In the genomic region with DNA sequence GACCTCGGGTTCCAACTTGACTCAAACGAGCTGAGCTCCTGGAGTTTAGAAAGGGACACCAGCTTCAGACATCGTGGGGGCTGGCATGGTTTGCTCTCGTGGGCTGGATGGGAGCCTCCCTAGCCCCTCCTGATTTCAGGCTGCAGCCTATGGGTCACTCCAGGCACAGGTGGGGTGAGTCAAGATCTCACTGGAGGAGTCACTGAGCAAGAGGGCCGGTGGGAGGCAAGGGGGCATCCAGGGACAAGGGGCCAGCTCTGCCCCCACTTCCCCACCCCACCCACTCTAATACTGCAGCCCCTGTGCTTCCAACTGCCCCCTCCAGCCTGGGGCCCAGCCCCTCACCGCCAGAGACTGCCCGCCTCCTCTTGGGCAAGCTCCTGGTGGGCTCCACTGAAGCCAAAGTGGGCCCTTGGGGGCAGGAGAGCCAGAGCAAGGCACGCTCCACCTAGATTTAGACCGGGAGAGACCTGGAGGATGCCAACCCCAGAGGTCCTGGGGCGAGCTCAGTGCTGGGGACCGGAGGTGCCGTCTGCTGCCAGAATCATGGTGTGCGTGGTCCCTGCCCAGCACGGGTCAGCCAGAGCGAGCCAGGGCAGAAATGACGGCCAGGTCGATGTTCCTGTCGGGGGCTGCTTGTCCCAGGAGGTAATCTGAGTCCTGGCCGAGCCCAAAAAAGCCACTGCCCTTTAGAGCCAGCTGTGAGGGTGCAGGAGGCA, we compare ENCODE assay signal across 12 cellular contexts. TPM values are rescaled to one million over a fixed set of nuclear protein-coding genes. Genes with fewer than 3 reads are reported as not detected.
DNase-seq lines count a peak whose midpoint lies in the region; ATAC-seq and TF ChIP-seq lines count a peak whose summit lies in the region.
"Had no signal": no experiment of that assay in that cellular context is flagged by ENCODE, and none has a peak within 500 bp of the region (broad histone marks: within the 10 kb centered on the region; RNA-seq: fewer than 3 reads in every experiment).

No MANE protein-coding gene starts in this region.

- WGBS in mammary epithelial cell (ENCODE audit: low coverage, missing lambda C conversion rate): 83% methylated on average over 13 of the region's 19 CpGs

- peaks cover 92% of the 10 kb centered on the region for H3K79me2 ChIP-seq in mammary epithelial cell (ENCODE audit: insufficient read depth, low read length)
- H3K79me2 ChIP-seq in parathyroid adenoma: no peaks in the 10 kb centered on the region

- BruUV-seq in mammary epithelial cell (replicated peaks; lab: Mats Ljungman, UMichigan): no TSS peak

- H3K9me3 ChIP-seq in right atrium auricular region: no peaks in the 10 kb centered on the region
- no peaks in the 10 kb centered on the region for H3K9me3 ChIP-seq in mammary epithelial cell (replicated peaks; ENCODE audit: insufficient read depth, low read length)
- no peaks in the 10 kb centered on the region for H3K9me3 ChIP-seq in parathyroid adenoma (ENCODE audit: control insufficient read depth, low read length)
- no peaks in the 10 kb centered on the region for H3K9me3 ChIP-seq in ascending aorta

- ATAC-seq in left cardiac atrium (no peak), GM21390 (IDR thresholded peaks at IDR 0.05; ENCODE audit: unreplicated experiment) (no peak)

- dilution Hi-C loops in mammary epithelial cell (cut with HindIII; ENCODE audit: low sequenced_read_pairs): no loop called here

- no peak overlapping the region for H3K9ac ChIP-seq in mammary epithelial cell (ENCODE audit: insufficient read depth, low read length)
- no peak overlapping the region for H3K9ac ChIP-seq in parathyroid adenoma

- POLR2A ChIA-PET in GM10248 (lab: Yijun Ruan, JAX): interaction anchor here (0.6 kb wide), 1 partner anchor 608 kb away, joined by 3 read pairs; no protein-coding TSS in a partner anchor

- peak; percentile 25 for DNase-seq in left cardiac atrium
- DNase-seq in right atrium auricular region (ENCODE audit: low spot score): no peak
- DNase-seq in mammary epithelial cell: no peak
- no peak for DNase-seq in activated CD4-positive, alpha-beta T cell treated with anti-CD3 and anti-CD28 coated beads, Interleukin-2, amount 50 U/mL, for 1 hour
- no peak for DNase-seq in ascending aorta (ENCODE audit: low spot score in 2 of 2)
- DNase-seq in GM10248 (ENCODE audit: extremely low spot score): no peak
- DNase-seq: activated CD4-positive, alpha-beta T cell treated with anti-CD3 and anti-CD28 coated beads, Interleukin-2, amount 50 U/mL, for 4 hours; naive thymus-derived CD4-positive, alpha-beta T cell; NCI-H1417 treated with DMSO at 0.1 percent for 48 hours; T1000 had no signal

- intact Hi-C loops in left cardiac atrium (cut with DNase I) (loop anchor here in 1 of 2 donors (5.0 kb wide), 2 partner anchors 37 to 87 kb away; a partner anchor contains a TSS), mammary epithelial cell (cut with micrococcal nuclease) (no loop called here), ascending aorta (cut with DNase I) (no loop called here)

- H3K4me3 ChIP-seq in right atrium auricular region (no peak overlapping the region), mammary epithelial cell (replicated peaks in 1 of 3; ENCODE audit: insufficient read depth in 1 of 3, low read depth in 2 of 3, low read length in 3 of 3) (no peak overlapping the region), parathyroid adenoma (ENCODE audit: low read depth, low read length) (peak overlapping the region; percentile 35), ascending aorta (no peak overlapping the region)

- TF ChIP-seq CTCF in right atrium auricular region (IDR thresholded peaks at IDR 0.05) (no peak), mammary epithelial cell (conservative IDR thresholded peaks at IDR 0.05 in 1 of 2, IDR thresholded peaks at IDR 0.05 in 1 of 2; ENCODE audit: extremely low read depth in 1 of 2, insufficient read depth in 1 of 2, low read depth in 1 of 2, low read length in 2 of 2) (no peak), parathyroid adenoma (IDR thresholded peaks at IDR 0.05) (no peak), ascending aorta (IDR thresholded peaks at IDR 0.05) (no peak), GM10248 (IDR thresholded peaks at IDR 0.05; ENCODE audit: control extremely low read depth, extremely low read depth, low read depth, missing control alignments) (no peak)

- peaks cover 11% of the 10 kb centered on the region for H4K20me1 ChIP-seq in mammary epithelial cell (ENCODE audit: insufficient read depth, low read length)

- no peak overlapping the region for H3K27ac ChIP-seq in right atrium auricular region
- H3K27ac ChIP-seq in mammary epithelial cell (ENCODE audit: insufficient read depth, low read depth, low read length): no peak overlapping the region
- peak overlapping the region; percentile 86 for H3K27ac ChIP-seq in parathyroid adenoma
- H3K27ac ChIP-seq in ascending aorta: no peak overlapping the region

- H3K36me3 ChIP-seq in right atrium auricular region: peaks cover 3% of the 10 kb centered on the region
- peaks cover 5% of the 10 kb centered on the region for H3K36me3 ChIP-seq in mammary epithelial cell (ENCODE audit: insufficient read depth, low read length)
- H3K36me3 ChIP-seq in parathyroid adenoma (ENCODE audit: control insufficient read depth, insufficient read depth, low read length): no peaks in the 10 kb centered on the region
- H3K36me3 ChIP-seq in ascending aorta: peaks cover 24 to 29% of the 10 kb centered on the region in 2 donors

- CTCF ChIA-PET in mammary epithelial cell (lab: Charles Lee; ENCODE audit: low non-redundant PET): interaction anchor here (0.7 kb wide), 1 partner anchor 23 kb away, joined by 3 read pairs; no protein-coding TSS in a partner anchor
- CTCF ChIA-PET in GM10248 (lab: Yijun Ruan, JAX): interaction anchor here (0.8 to 2.5 kb wide), 18 partner anchors 8 to 319 kb away, joined by 3 to 18 read pairs (median 4); a partner anchor contains a TSS

- no peak overlapping the region for H2AFZ ChIP-seq in mammary epithelial cell (ENCODE audit: low read depth, low read length)
- H2AFZ ChIP-seq in parathyroid adenoma: peak overlapping the region; percentile 71

- H3K4me1 ChIP-seq in right atrium auricular region (peaks cover 0 to 74% of the 10 kb centered on the region in 2 donors), mammary epithelial cell (ENCODE audit: insufficient read depth, low read length) (peaks cover 80% of the 10 kb centered on the region), parathyroid adenoma (peaks cover 32% of the 10 kb centered on the region), ascending aorta (peaks cover 26 to 35% of the 10 kb centered on the region in 2 donors)

- in situ Hi-C loops in mammary epithelial cell (cut with MboI; ENCODE audit: low sequenced_read_pairs in 2 of 2): no loop called here

- no peaks in the 10 kb centered on the region for H3K27me3 ChIP-seq in right atrium auricular region
- H3K27me3 ChIP-seq in mammary epithelial cell (ENCODE audit: insufficient read depth, low read length): no peaks in the 10 kb centered on the region
- H3K27me3 ChIP-seq in parathyroid adenoma (ENCODE audit: control insufficient read depth, insufficient read depth, low read length): no peaks in the 10 kb centered on the region
- H3K27me3 ChIP-seq in ascending aorta: no peaks in the 10 kb centered on the region

- H3K4me2 ChIP-seq in mammary epithelial cell (ENCODE audit: insufficient read depth, low read depth, low read length): peak overlapping the region; percentile 6
- H3K4me2 ChIP-seq in parathyroid adenoma (ENCODE audit: low read length): peak overlapping the region; percentile 70

RNA-seq across cellular contexts. Expression of a gene that starts 6.4 kb away (rescaled TPM):
- total RNA-seq in left cardiac atrium (10 to 100 TPM; 18.4 to 35.7 TPM), right atrium auricular region (10 to 100 TPM in 1 of 2 donors, 1 to 10 TPM in 1; 5.0 to 19.5 TPM), mammary epithelial cell (100 to 1,000 TPM; 180 to 212 TPM), ascending aorta (253 TPM)
- 118 TPM for polyA plus RNA-seq in mammary epithelial cell
- 42.3 TPM for polyA minus RNA-seq in mammary epithelial cell

RNA-seq across cellular contexts. Expression of a gene that starts 22.6 kb away (rescaled TPM):
- 10 to 100 TPM; 11.9 to 17.2 TPM for total RNA-seq in left cardiac atrium
- total RNA-seq in right atrium auricular region: 1 to 10 TPM; 5.1 to 7.4 TPM
- total RNA-seq in mammary epithelial cell: 10 to 100 TPM; 24.8 to 52.0 TPM
- 14.1 TPM for polyA plus RNA-seq in mammary epithelial cell
- polyA minus RNA-seq in mammary epithelial cell: 7.5 TPM
- 12.8 TPM for total RNA-seq in ascending aorta

RNA-seq across cellular contexts. Expression of a gene that starts 38.3 kb away (rescaled TPM):
- 10 to 100 TPM; 63.6 to 88.2 TPM for total RNA-seq in left cardiac atrium
- 10 to 100 TPM; 31.3 to 32.9 TPM for total RNA-seq in right atrium auricular region
- total RNA-seq in mammary epithelial cell: 100 to 1,000 TPM in 1 of 2 donors, 10 to 100 TPM in 1; 68.7 to 163 TPM
- polyA plus RNA-seq in mammary epithelial cell: 146 TPM
- polyA minus RNA-seq in mammary epithelial cell: 216 TPM
- total RNA-seq in ascending aorta: 86.8 TPM
